1 cellular context compared by ENCODE assay signal in genomic region chr17:57862990-57863667, GRCh38.
A peak's percentile ranks its signal among the peaks of the same experiment; 100 is the strongest.
TF ChIP-seq lines count a peak whose summit lies in the region.

No MANE protein-coding gene starts in this region.

TF ChIP-seq in HepG2, 621 proteins besides CTCF, POLR2A, EP300 and RAD21 (continued from another document and continues in another):
- TF ChIP-seq TCF12 (IDR thresholded peaks at IDR 0.05) (no peak), TCF12 (CRISPR knock-in tag; IDR thresholded peaks at IDR 0.05) (0 out of 2 replicates have a peak, but pooled peaks have one; percentile 31), ZBTB33 (CRISPR knock-in tag; IDR thresholded peaks at IDR 0.05) (no peak), ZNF616 (CRISPR knock-in tag; IDR thresholded peaks at IDR 0.05; ENCODE audit: low read depth) (no peak), POLR2G (IDR thresholded peaks at IDR 0.05; ENCODE audit: low read depth, low read length) (peak; percentile 91), FOXJ3 (CRISPR knock-in tag; IDR thresholded peaks at IDR 0.05; ENCODE audit: borderline replicate concordance) (0 out of 2 replicates have a peak, but pooled peaks have one; percentile 47), SRY (CRISPR knock-in tag; IDR thresholded peaks at IDR 0.05) (0 out of 2 replicates have a peak, but pooled peaks have one; percentile 41), KLF9 (CRISPR knock-in tag; IDR thresholded peaks at IDR 0.05; ENCODE audit: low read depth) (no peak), ZNF652 (CRISPR knock-in tag; IDR thresholded peaks at IDR 0.05; ENCODE audit: borderline replicate concordance, low read depth) (0 out of 2 replicates have a peak, but pooled peaks have one; percentile 3), DBP (CRISPR knock-in tag; IDR thresholded peaks at IDR 0.05; ENCODE audit: not compliant biosample characterization) (peak; percentile 89), RBM22 (optimal IDR thresholded peaks at IDR 0.05; ENCODE audit: low read length) (peak; percentile 63), RORA (CRISPR knock-in tag; IDR thresholded peaks at IDR 0.05) (no peak), SKI (IDR thresholded peaks at IDR 0.05; ENCODE audit: partially characterized antibody) (no peak), TAF1 (CRISPR knock-in tag; IDR thresholded peaks at IDR 0.05) (peak; percentile 91), ELF3 (CRISPR knock-in tag; IDR thresholded peaks at IDR 0.05) (peak; percentile 12; the same call in 1 of the 2 replicates), TGIF2 (CRISPR knock-in tag; IDR thresholded peaks at IDR 0.05) (peak; percentile 26; the same call in 1 of the 2 replicates), ZNF260 (CRISPR knock-in tag; IDR thresholded peaks at IDR 0.05; ENCODE audit: borderline replicate concordance, low read depth) (no peak), ZNF761 (CRISPR knock-in tag; conservative IDR thresholded peaks at IDR 0.05) (no peak), MYC (CRISPR knock-in tag; IDR thresholded peaks at IDR 0.05; ENCODE audit: borderline replicate concordance) (peak; percentile 31; the same call in 1 of the 2 replicates), ATF7-NPFF (CRISPR knock-in tag; IDR thresholded peaks at IDR 0.05; ENCODE audit: low read depth) (no peak), TBX2 (CRISPR knock-in tag; IDR thresholded peaks at IDR 0.05; ENCODE audit: borderline replicate concordance) (peak; percentile 29; the same call in 1 of the 2 replicates), PHF8 (CRISPR knock-in tag; IDR thresholded peaks at IDR 0.05) (peak; percentile 76), RAD51 (IDR thresholded peaks at IDR 0.05; ENCODE audit: borderline replicate concordance) (no peak), ZNF740 (CRISPR knock-in tag; IDR thresholded peaks at IDR 0.05) (no peak; the same call in 1 of the 2 replicates), HMGXB4 (CRISPR knock-in tag; IDR thresholded peaks at IDR 0.05; ENCODE audit: borderline replicate concordance in 1 of 2, low read depth in 1 of 2) (peak in 1 of 2 experiments; percentile 59; a peak in 2 of 4 replicates), ZBTB7A (CRISPR knock-in tag; IDR thresholded peaks at IDR 0.05) (no peak), LBX2 (CRISPR knock-in tag; IDR thresholded peaks at IDR 0.05; ENCODE audit: borderline replicate concordance) (no peak), CSRNP2 (CRISPR knock-in tag; conservative IDR thresholded peaks at IDR 0.05; ENCODE audit: low read depth) (no peak), ZNF317 (CRISPR knock-in tag; IDR thresholded peaks at IDR 0.05) (peak; percentile 33; the same call in 1 of the 2 replicates), ZSCAN31 (CRISPR knock-in tag; IDR thresholded peaks at IDR 0.05; ENCODE audit: low read depth) (peak; percentile 15), ZNF275 (CRISPR knock-in tag; IDR thresholded peaks at IDR 0.05; ENCODE audit: borderline replicate concordance) (peak; percentile 33), SP2 (CRISPR knock-in tag; IDR thresholded peaks at IDR 0.05) (no peak), GRHL1 (CRISPR knock-in tag; conservative IDR thresholded peaks at IDR 0.05) (no peak), ZNF605 (CRISPR knock-in tag; IDR thresholded peaks at IDR 0.05) (peak; percentile 96), GFI1 (CRISPR knock-in tag; IDR thresholded peaks at IDR 0.05; ENCODE audit: borderline replicate concordance) (0 out of 2 replicates have a peak, but pooled peaks have one; percentile 22), ZBTB20 (CRISPR knock-in tag; IDR thresholded peaks at IDR 0.05; ENCODE audit: borderline replicate concordance, low read depth) (0 out of 2 replicates have a peak, but pooled peaks have one; percentile 20), NRL (CRISPR knock-in tag; IDR thresholded peaks at IDR 0.05; ENCODE audit: borderline replicate concordance) (peak; percentile 22; the same call in 1 of the 2 replicates), ZKSCAN5 (CRISPR knock-in tag; IDR thresholded peaks at IDR 0.05) (no peak), RFXAP (CRISPR knock-in tag; IDR thresholded peaks at IDR 0.05; ENCODE audit: borderline replicate concordance) (peak; percentile 82), ZNF501 (CRISPR knock-in tag; IDR thresholded peaks at IDR 0.05) (peak; percentile 85), ZBTB43 (CRISPR knock-in tag; conservative IDR thresholded peaks at IDR 0.05) (0 out of 2 replicates have a peak, but pooled peaks have one; percentile 29)
